Comparison of ENCODE assay signal across 1 cellular context in genomic region chr16:83802559-83802958, GRCh38.
TF ChIP-seq lines count a peak whose summit lies in the region.

No MANE protein-coding gene starts in this region.

TF ChIP-seq in H1, 55 proteins besides CTCF, POLR2A, EP300 and RAD21:
- TF ChIP-seq SP2 (IDR thresholded peaks at IDR 0.05; ENCODE audit: low read length): no peak
- TF ChIP-seq, protein P1, sequence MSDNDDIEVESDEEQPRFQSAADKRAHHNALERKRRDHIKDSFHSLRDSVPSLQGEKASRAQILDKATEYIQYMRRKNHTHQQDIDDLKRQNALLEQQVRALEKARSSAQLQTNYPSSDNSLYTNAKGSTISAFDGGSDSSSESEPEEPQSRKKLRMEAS (IDR thresholded peaks at IDR 0.05): peak; percentile 39; the same call in 1 of the 2 replicates
